Comparison of ENCODE assay signal across 1 cellular context in the genomic region with DNA sequence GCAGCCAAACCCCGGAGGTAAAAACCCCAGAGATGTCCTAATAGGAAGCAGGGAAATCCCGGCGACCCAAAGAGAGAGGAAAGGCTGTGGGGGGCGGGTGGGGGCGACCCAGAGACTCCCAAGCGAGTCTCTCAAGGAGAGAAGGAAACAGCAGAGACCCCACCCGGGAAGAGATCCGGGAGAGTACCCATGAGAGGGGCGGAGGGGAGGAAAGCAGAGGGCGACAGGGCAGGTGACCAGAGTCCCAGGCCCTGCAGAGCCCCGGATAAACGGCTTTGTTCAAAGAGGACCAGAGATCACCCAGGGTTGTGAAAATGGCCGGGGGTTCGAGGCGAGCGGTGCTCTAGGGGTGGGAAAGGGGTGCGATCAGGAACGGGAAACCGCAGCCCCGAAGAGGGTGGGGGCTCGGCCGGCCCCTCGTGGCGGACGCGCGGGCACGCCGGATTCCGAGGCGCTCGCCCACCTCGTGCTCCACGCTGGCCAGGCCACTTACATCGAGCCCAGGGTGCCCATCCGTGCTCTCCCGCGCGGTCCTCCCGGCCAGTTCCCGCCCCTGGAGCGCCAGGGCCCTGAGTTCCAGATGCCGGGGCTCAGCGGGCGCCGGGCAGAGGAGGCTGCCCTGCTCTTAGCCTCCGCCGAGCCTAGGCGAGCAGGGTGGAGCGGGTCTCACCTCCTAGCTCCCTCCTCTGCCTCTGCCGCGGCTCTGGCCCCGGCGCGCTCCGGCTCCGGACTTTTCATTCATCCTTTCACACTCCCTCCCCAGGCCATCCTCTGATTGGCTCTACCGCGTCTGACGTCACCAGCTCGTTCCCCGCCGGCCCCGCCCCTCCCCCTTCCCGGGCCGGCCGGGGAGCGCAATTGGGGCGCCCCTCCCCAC.
A peak's percentile ranks its signal among the peaks of the same experiment; 100 is the strongest.
TF ChIP-seq lines count a peak whose summit lies in the region.

No MANE protein-coding gene starts in this region.

TF ChIP-seq in HepG2, 621 proteins besides CTCF, POLR2A, EP300 and RAD21 (continued from another document and continues in another):
- TF ChIP-seq, protein P1, sequence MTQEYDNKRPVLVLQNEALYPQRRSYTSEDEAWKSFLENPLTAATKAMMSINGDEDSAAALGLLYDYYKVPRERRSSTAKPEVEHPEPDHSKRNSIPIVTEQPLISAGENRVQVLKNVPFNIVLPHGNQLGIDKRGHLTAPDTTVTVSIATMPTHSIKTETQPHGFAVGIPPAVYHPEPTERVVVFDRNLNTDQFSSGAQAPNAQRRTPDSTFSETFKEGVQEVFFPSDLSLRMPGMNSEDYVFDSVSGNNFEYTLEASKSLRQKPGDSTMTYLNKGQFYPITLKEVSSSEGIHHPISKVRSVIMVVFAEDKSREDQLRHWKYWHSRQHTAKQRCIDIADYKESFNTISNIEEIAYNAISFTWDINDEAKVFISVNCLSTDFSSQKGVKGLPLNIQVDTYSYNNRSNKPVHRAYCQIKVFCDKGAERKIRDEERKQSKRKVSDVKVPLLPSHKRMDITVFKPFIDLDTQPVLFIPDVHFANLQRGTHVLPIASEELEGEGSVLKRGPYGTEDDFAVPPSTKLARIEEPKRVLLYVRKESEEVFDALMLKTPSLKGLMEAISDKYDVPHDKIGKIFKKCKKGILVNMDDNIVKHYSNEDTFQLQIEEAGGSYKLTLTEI (CRISPR knock-in tag; conservative IDR thresholded peaks at IDR 0.05) = no peak
- TF ChIP-seq MTF2 (CRISPR knock-in tag; IDR thresholded peaks at IDR 0.05; ENCODE audit: borderline replicate concordance) = peak; percentile 65; the same call in 1 of the 2 replicates
- no peak for TF ChIP-seq ZNF549 (CRISPR knock-in tag; IDR thresholded peaks at IDR 0.05)
- no peak for TF ChIP-seq RBM22 (optimal IDR thresholded peaks at IDR 0.05; ENCODE audit: low read length)
- no peak for TF ChIP-seq HOXD1 (CRISPR knock-in tag; IDR thresholded peaks at IDR 0.05)
- no peak for TF ChIP-seq ZFYVE20 (CRISPR knock-in tag; IDR thresholded peaks at IDR 0.05; ENCODE audit: borderline replicate concordance, low read depth)
- TF ChIP-seq ZNF788 (CRISPR knock-in tag; IDR thresholded peaks at IDR 0.05; ENCODE audit: borderline replicate concordance) = no peak
- TF ChIP-seq, protein P2, sequence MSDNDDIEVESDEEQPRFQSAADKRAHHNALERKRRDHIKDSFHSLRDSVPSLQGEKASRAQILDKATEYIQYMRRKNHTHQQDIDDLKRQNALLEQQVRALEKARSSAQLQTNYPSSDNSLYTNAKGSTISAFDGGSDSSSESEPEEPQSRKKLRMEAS (IDR thresholded peaks at IDR 0.05) = no peak
- no peak for TF ChIP-seq KAT2B (IDR thresholded peaks at IDR 0.05; ENCODE audit: borderline replicate concordance, low read depth, low read length)
- TF ChIP-seq SOX6 (IDR thresholded peaks at IDR 0.05) = no peak
- TF ChIP-seq SOX6 (CRISPR knock-in tag; IDR thresholded peaks at IDR 0.05) = no peak
- TF ChIP-seq HES4 (CRISPR knock-in tag; IDR thresholded peaks at IDR 0.05; ENCODE audit: borderline replicate concordance) = no peak
- TF ChIP-seq, protein P3, sequence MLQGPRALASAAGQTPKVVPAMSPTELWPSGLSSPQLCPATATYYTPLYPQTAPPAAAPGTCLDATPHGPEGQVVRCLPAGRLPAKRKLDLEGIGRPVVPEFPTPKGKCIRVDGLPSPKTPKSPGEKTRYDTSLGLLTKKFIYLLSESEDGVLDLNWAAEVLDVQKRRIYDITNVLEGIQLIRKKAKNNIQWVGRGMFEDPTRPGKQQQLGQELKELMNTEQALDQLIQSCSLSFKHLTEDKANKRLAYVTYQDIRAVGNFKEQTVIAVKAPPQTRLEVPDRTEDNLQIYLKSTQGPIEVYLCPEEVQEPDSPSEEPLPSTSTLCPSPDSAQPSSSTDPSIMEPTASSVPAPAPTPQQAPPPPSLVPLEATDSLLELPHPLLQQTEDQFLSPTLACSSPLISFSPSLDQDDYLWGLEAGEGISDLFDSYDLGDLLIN (CRISPR knock-in tag; IDR thresholded peaks at IDR 0.05; ENCODE audit: borderline replicate concordance) = no peak
- TF ChIP-seq ZNF263 (CRISPR knock-in tag; IDR thresholded peaks at IDR 0.05) = 0 out of 2 replicates have a peak, but pooled peaks have one; percentile 49
- no peak for TF ChIP-seq ZNF747 (CRISPR knock-in tag; IDR thresholded peaks at IDR 0.05; ENCODE audit: borderline replicate concordance)
- no peak for TF ChIP-seq ZNF468 (CRISPR knock-in tag; IDR thresholded peaks at IDR 0.05)
- TF ChIP-seq, protein P4, sequence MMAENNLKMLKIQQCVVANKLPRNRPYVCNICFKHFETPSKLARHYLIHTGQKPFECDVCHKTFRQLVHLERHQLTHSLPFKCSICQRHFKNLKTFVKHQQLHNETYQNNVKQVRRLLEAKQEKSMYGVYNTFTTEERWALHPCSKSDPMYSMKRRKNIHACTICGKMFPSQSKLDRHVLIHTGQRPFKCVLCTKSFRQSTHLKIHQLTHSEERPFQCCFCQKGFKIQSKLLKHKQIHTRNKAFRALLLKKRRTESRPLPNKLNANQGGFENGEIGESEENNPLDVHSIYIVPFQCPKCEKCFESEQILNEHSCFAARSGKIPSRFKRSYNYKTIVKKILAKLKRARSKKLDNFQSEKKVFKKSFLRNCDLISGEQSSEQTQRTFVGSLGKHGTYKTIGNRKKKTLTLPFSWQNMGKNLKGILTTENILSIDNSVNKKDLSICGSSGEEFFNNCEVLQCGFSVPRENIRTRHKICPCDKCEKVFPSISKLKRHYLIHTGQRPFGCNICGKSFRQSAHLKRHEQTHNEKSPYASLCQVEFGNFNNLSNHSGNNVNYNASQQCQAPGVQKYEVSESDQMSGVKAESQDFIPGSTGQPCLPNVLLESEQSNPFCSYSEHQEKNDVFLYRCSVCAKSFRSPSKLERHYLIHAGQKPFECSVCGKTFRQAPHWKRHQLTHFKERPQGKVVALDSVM (CRISPR knock-in tag; IDR thresholded peaks at IDR 0.05) = peak; percentile 57
- TF ChIP-seq PCBP2 (optimal IDR thresholded peaks at IDR 0.05; ENCODE audit: low read depth, low read length, poor library complexity, severe bottlenecking) = no peak
- no peak for TF ChIP-seq ZNF138 (CRISPR knock-in tag; IDR thresholded peaks at IDR 0.05; ENCODE audit: low read depth)
- TF ChIP-seq ZBTB21 (CRISPR knock-in tag; IDR thresholded peaks at IDR 0.05) = no peak
- no peak for TF ChIP-seq ZC3H4 (CRISPR knock-in tag; IDR thresholded peaks at IDR 0.05; ENCODE audit: borderline replicate concordance)
- TF ChIP-seq EED (CRISPR knock-in tag; IDR thresholded peaks at IDR 0.05) = 0 out of 2 replicates have a peak, but pooled peaks have one; percentile 23
- TF ChIP-seq ATF1 (CRISPR knock-in tag; IDR thresholded peaks at IDR 0.05) = peak; percentile 33; the same call in 1 of the 2 replicates
- no peak for TF ChIP-seq AKAP8 (CRISPR knock-in tag; IDR thresholded peaks at IDR 0.05)
- no peak for TF ChIP-seq ZNF143 (CRISPR knock-in tag; IDR thresholded peaks at IDR 0.05)
- no peak for TF ChIP-seq SMAD1 (CRISPR knock-in tag; IDR thresholded peaks at IDR 0.05; ENCODE audit: borderline replicate concordance, low read depth)
- peak; percentile 89; the same call in 1 of the 2 replicates for TF ChIP-seq EZH2 (conservative IDR thresholded peaks at IDR 0.05; ENCODE audit: low read depth, low read length)
- TF ChIP-seq, protein P5, sequence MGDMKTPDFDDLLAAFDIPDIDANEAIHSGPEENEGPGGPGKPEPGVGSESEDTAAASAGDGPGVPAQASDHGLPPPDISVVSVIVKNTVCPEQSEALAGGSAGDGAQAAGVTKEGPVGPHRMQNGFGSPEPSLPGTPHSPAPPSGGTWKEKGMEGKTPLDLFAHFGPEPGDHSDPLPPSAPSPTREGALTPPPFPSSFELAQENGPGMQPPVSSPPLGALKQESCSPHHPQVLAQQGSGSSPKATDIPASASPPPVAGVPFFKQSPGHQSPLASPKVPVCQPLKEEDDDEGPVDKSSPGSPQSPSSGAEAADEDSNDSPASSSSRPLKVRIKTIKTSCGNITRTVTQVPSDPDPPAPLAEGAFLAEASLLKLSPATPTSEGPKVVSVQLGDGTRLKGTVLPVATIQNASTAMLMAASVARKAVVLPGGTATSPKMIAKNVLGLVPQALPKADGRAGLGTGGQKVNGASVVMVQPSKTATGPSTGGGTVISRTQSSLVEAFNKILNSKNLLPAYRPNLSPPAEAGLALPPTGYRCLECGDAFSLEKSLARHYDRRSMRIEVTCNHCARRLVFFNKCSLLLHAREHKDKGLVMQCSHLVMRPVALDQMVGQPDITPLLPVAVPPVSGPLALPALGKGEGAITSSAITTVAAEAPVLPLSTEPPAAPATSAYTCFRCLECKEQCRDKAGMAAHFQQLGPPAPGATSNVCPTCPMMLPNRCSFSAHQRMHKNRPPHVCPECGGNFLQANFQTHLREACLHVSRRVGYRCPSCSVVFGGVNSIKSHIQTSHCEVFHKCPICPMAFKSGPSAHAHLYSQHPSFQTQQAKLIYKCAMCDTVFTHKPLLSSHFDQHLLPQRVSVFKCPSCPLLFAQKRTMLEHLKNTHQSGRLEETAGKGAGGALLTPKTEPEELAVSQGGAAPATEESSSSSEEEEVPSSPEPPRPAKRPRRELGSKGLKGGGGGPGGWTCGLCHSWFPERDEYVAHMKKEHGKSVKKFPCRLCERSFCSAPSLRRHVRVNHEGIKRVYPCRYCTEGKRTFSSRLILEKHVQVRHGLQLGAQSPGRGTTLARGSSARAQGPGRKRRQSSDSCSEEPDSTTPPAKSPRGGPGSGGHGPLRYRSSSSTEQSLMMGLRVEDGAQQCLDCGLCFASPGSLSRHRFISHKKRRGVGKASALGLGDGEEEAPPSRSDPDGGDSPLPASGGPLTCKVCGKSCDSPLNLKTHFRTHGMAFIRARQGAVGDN (CRISPR knock-in tag; IDR thresholded peaks at IDR 0.05) = peak; percentile 57
- peak; percentile 61; the same call in 1 of the 2 replicates for TF ChIP-seq NFYC (CRISPR knock-in tag; IDR thresholded peaks at IDR 0.05)
- TF ChIP-seq FIP1L1 (IDR thresholded peaks at IDR 0.05; ENCODE audit: borderline replicate concordance, insufficient read depth, low read depth, low read length) = no peak
- TF ChIP-seq, protein P6, sequence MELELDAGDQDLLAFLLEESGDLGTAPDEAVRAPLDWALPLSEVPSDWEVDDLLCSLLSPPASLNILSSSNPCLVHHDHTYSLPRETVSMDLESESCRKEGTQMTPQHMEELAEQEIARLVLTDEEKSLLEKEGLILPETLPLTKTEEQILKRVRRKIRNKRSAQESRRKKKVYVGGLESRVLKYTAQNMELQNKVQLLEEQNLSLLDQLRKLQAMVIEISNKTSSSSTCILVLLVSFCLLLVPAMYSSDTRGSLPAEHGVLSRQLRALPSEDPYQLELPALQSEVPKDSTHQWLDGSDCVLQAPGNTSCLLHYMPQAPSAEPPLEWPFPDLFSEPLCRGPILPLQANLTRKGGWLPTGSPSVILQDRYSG (CRISPR knock-in tag; IDR thresholded peaks at IDR 0.05) = no peak
- TF ChIP-seq ATF7 (IDR thresholded peaks at IDR 0.05) = peak; percentile 74
- TF ChIP-seq ATF7 (CRISPR knock-in tag; IDR thresholded peaks at IDR 0.05) = no peak
- TF ChIP-seq, protein P7, sequence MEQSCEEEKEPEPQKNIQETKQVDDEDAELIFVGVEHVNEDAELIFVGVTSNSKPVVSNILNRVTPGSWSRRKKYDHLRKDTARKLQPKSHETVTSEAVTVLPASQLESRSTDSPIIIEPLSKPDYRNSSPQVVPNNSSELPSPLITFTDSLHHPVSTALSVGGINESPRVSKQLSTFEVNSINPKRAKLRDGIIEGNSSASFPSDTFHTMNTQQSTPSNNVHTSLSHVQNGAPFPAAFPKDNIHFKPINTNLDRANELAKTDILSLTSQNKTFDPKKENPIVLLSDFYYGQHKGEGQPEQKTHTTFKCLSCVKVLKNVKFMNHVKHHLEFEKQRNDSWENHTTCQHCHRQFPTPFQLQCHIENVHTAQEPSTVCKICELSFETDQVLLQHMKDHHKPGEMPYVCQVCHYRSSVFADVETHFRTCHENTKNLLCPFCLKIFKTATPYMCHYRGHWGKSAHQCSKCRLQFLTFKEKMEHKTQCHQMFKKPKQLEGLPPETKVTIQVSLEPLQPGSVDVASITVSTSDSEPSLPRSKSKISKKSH (CRISPR knock-in tag; IDR thresholded peaks at IDR 0.05; ENCODE audit: borderline replicate concordance) = no peak
- peak; percentile 52; the same call in 1 of the 2 replicates for TF ChIP-seq GABPB1 (CRISPR knock-in tag; IDR thresholded peaks at IDR 0.05)
- peak; percentile 65; the same call in 1 of the 2 replicates for TF ChIP-seq RNF2 (conservative IDR thresholded peaks at IDR 0.05; ENCODE audit: low read depth)
- TF ChIP-seq ZNF672 (CRISPR knock-in tag; IDR thresholded peaks at IDR 0.05) = no peak
- no peak for TF ChIP-seq MLLT10 (CRISPR knock-in tag; IDR thresholded peaks at IDR 0.05)
- no peak for TF ChIP-seq ZNF768 (CRISPR knock-in tag; IDR thresholded peaks at IDR 0.05)
- no peak for TF ChIP-seq NFE2L1 (CRISPR knock-in tag; IDR thresholded peaks at IDR 0.05; ENCODE audit: borderline replicate concordance)
- no peak for TF ChIP-seq ZNF431 (CRISPR knock-in tag; IDR thresholded peaks at IDR 0.05; ENCODE audit: borderline replicate concordance, low read depth)
- TF ChIP-seq, protein P8, sequence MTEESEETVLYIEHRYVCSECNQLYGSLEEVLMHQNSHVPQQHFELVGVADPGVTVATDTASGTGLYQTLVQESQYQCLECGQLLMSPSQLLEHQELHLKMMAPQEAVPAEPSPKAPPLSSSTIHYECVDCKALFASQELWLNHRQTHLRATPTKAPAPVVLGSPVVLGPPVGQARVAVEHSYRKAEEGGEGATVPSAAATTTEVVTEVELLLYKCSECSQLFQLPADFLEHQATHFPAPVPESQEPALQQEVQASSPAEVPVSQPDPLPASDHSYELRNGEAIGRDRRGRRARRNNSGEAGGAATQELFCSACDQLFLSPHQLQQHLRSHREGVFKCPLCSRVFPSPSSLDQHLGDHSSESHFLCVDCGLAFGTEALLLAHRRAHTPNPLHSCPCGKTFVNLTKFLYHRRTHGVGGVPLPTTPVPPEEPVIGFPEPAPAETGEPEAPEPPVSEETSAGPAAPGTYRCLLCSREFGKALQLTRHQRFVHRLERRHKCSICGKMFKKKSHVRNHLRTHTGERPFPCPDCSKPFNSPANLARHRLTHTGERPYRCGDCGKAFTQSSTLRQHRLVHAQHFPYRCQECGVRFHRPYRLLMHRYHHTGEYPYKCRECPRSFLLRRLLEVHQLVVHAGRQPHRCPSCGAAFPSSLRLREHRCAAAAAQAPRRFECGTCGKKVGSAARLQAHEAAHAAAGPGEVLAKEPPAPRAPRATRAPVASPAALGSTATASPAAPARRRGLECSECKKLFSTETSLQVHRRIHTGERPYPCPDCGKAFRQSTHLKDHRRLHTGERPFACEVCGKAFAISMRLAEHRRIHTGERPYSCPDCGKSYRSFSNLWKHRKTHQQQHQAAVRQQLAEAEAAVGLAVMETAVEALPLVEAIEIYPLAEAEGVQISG (CRISPR knock-in tag; IDR thresholded peaks at IDR 0.05) = no peak
- TF ChIP-seq TARDBP (CRISPR knock-in tag; IDR thresholded peaks at IDR 0.05) = no peak
- no peak for TF ChIP-seq ZNF563 (CRISPR knock-in tag; IDR thresholded peaks at IDR 0.05)
- no peak for TF ChIP-seq BORCS8-MEF2B (CRISPR knock-in tag; IDR thresholded peaks at IDR 0.05)
